In genomic region chr3:160644491-160644890, GRCh38 we compare ENCODE assay signal across 31 cellular contexts. TPM values are rescaled to one million over a fixed set of nuclear protein-coding genes. Genes with fewer than 3 reads are reported as not detected.
"Had no signal": no experiment of that assay in that cellular context is flagged by ENCODE, and none has a peak within 500 bp of the region (broad histone marks: within the 10 kb centered on the region; RNA-seq: fewer than 3 reads in every experiment).

No MANE protein-coding gene starts in this region.

- DNase-seq: hippocampal formation; kidney glomerular epithelial cell; left cardiac atrium; left lung; lower lobe of right lung; naive B cell; natural killer cell; nephron progenitor cell; nucleus accumbens; pancreas; posterior cingulate gyrus; retina; right cardiac atrium; sigmoid colon; small intestine; spleen; stimulated activated CD4-positive, alpha-beta T cell treated with anti-CD3 and anti-CD28 coated beads, Interleukin-4, amount 100 ng/mL, for 24 hours; stimulated activated naive CD4-positive, alpha-beta T cell; tibial artery; trophoblast cell; upper lobe of right lung had no signal

- H3K9me3 ChIP-seq: left lung, lower lobe of right lung, pancreas, prostate gland, sigmoid colon, spleen, suprapubic skin, thoracic aorta, tibial artery, upper lobe of right lung had no signal

- H3K4me3 Mint-ChIP-seq: mesothelial cell of epicardium; naive B cell; natural killer cell; nephron progenitor cell; stimulated activated effector memory CD8-positive, alpha-beta T cell treated with anti-CD3 and anti-CD28 coated beads, Interleukin-12 subunit alpha, Interleukin-12 subunit beta, amount 100 ng/mL, for 72 hours; stimulated activated naive CD8-positive, alpha-beta T cell treated with anti-CD3 and anti-CD28 coated beads, Interleukin-15, Interleukin-2, amounts not matched to agents 100 ng/mL and 50 ng/mL, for 24 hours had no signal

- H3K9me3 Mint-ChIP-seq: mesothelial cell of epicardium; naive B cell; natural killer cell; nephron progenitor cell; stimulated activated effector memory CD8-positive, alpha-beta T cell treated with anti-CD3 and anti-CD28 coated beads, Interleukin-12 subunit alpha, Interleukin-12 subunit beta, amount 100 ng/mL, for 72 hours; stimulated activated naive CD8-positive, alpha-beta T cell treated with anti-CD3 and anti-CD28 coated beads, Interleukin-15, Interleukin-2, amounts not matched to agents 100 ng/mL and 50 ng/mL, for 24 hours had no signal

- H3K36me3 ChIP-seq: left lung, lower lobe of right lung, pancreas, prostate gland, sigmoid colon, spleen, suprapubic skin, thoracic aorta, tibial artery, upper lobe of right lung had no signal

- H3K4me3 ChIP-seq: left lung, lower lobe of right lung, pancreas, prostate gland, sigmoid colon, spleen, suprapubic skin, thoracic aorta, tibial artery, upper lobe of right lung had no signal

- H3K36me3 Mint-ChIP-seq: mesothelial cell of epicardium; naive B cell; natural killer cell; stimulated activated effector memory CD8-positive, alpha-beta T cell treated with anti-CD3 and anti-CD28 coated beads, Interleukin-12 subunit alpha, Interleukin-12 subunit beta, amount 100 ng/mL, for 72 hours had no signal

- ATAC-seq: left cardiac atrium; left lung; lower lobe of right lung; natural killer cell; pancreas; right cardiac atrium; stimulated activated effector memory CD8-positive, alpha-beta T cell treated with anti-CD3 and anti-CD28 coated beads, Interleukin-12 subunit alpha, Interleukin-12 subunit beta, amount 100 ng/mL, for 72 hours; upper lobe of right lung had no signal

- H3K27ac ChIP-seq: left lung, lower lobe of right lung, pancreas, prostate gland, sigmoid colon, spleen, suprapubic skin, thoracic aorta, tibial artery, upper lobe of right lung had no signal

- H3K27me3 Mint-ChIP-seq: naive B cell had no signal

- H3K27ac Mint-ChIP-seq: mesothelial cell of epicardium; naive B cell; natural killer cell; nephron progenitor cell; stimulated activated effector memory CD8-positive, alpha-beta T cell treated with anti-CD3 and anti-CD28 coated beads, Interleukin-12 subunit alpha, Interleukin-12 subunit beta, amount 100 ng/mL, for 72 hours; stimulated activated naive CD8-positive, alpha-beta T cell treated with anti-CD3 and anti-CD28 coated beads, Interleukin-15, Interleukin-2, amounts not matched to agents 100 ng/mL and 50 ng/mL, for 24 hours had no signal

- H3K4me1 ChIP-seq: left lung, lower lobe of right lung, pancreas, prostate gland, spleen, suprapubic skin, tibial artery, upper lobe of right lung had no signal

- H3K4me1 Mint-ChIP-seq: naive B cell, natural killer cell had no signal

- H3K27me3 ChIP-seq: left lung, pancreas, sigmoid colon, spleen, suprapubic skin, tibial artery, upper lobe of right lung had no signal

- FAIRE-seq: keratinocyte, pancreas, urothelium cell line had no signal

RNA-seq across cellular contexts. Expression of gene ARL14, which starts 32.5 kb away (rescaled TPM):
- total RNA-seq: left cardiac atrium, left lung, lower lobe of right lung, mesothelial cell of epicardium, mononuclear cell, natural killer cell, osteoblast, prostate gland, right cardiac atrium, sigmoid colon, suprapubic skin, upper lobe of right lung had no signal
